ENCODE assay signal across 1 cellular context in the genomic region with DNA sequence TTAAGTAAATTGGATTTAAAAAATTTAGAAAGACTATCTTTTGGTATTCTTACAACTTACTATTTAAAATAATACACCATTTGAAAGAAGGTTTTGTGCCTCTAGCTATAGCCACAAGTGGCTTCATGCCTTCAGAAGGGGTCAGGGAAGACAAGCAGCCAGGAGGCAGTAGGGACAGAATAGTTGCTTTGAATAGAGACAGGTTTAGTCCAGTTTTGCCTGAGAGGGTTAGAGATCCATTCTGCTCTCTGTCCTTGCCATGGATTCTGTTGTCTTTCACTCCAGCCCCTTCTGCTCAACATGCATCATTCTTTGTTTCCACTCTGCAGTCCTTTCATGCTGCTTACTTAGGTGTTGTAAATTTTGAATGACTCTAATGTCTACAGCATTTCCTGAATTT.
TF ChIP-seq lines count a peak whose summit lies in the region.

No MANE protein-coding gene starts in this region.

TF ChIP-seq in WTC11, 78 proteins besides CTCF, POLR2A, EP300 and RAD21 (continued from another document):
- TF ChIP-seq PRDM15 (CRISPR knock-in tag; IDR thresholded peaks at IDR 0.05) (no peak), ZNF423 (CRISPR knock-in tag; IDR thresholded peaks at IDR 0.05) (no peak), AFF4 (CRISPR knock-in tag; IDR thresholded peaks at IDR 0.05; ENCODE audit: borderline replicate concordance) (no peak), PRRX2 (CRISPR knock-in tag; IDR thresholded peaks at IDR 0.05) (no peak), MAX (CRISPR knock-in tag; IDR thresholded peaks at IDR 0.05) (no peak), NFYB (CRISPR knock-in tag; conservative IDR thresholded peaks at IDR 0.05; ENCODE audit: low read depth) (no peak), GRHL2 (CRISPR knock-in tag; IDR thresholded peaks at IDR 0.05; ENCODE audit: insufficient replicate concordance, severe bottlenecking) (no peak), ATF2 (CRISPR knock-in tag; IDR thresholded peaks at IDR 0.05; ENCODE audit: borderline replicate concordance, low read depth) (no peak), ATF1 (CRISPR knock-in tag; IDR thresholded peaks at IDR 0.05) (no peak), ZNF425 (CRISPR knock-in tag; conservative IDR thresholded peaks at IDR 0.05) (no peak)
- TF ChIP-seq, protein P1, sequence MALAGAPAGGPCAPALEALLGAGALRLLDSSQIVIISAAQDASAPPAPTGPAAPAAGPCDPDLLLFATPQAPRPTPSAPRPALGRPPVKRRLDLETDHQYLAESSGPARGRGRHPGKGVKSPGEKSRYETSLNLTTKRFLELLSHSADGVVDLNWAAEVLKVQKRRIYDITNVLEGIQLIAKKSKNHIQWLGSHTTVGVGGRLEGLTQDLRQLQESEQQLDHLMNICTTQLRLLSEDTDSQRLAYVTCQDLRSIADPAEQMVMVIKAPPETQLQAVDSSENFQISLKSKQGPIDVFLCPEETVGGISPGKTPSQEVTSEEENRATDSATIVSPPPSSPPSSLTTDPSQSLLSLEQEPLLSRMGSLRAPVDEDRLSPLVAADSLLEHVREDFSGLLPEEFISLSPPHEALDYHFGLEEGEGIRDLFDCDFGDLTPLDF (CRISPR knock-in tag; IDR thresholded peaks at IDR 0.05), result no peak
- TF ChIP-seq, protein P2, sequence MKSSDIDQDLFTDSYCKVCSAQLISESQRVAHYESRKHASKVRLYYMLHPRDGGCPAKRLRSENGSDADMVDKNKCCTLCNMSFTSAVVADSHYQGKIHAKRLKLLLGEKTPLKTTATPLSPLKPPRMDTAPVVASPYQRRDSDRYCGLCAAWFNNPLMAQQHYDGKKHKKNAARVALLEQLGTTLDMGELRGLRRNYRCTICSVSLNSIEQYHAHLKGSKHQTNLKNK (CRISPR knock-in tag; IDR thresholded peaks at IDR 0.05), result no peak
